In genomic region chr6:107663308-107663707, GRCh38 we compare ENCODE assay signal across 17 cellular contexts.
DNase-seq lines count a peak whose midpoint lies in the region; ATAC-seq and TF ChIP-seq lines count a peak whose summit lies in the region.
"Had no signal": no experiment of that assay in that cellular context is flagged by ENCODE, and none has a peak within 500 bp of the region (broad histone marks: within the 10 kb centered on the region; RNA-seq: fewer than 3 reads in every experiment).

No MANE protein-coding gene starts in this region.

- H3K4me1 Mint-ChIP-seq in activated T-cell treated with anti-CD3 and anti-CD28 coated beads, Interleukin-2, amount 50 U/mL, for 72 hours (ENCODE audit: low read depth): peaks cover 30% of the 10 kb centered on the region
- H3K4me1 Mint-ChIP-seq in WTC11 (peaks cover 66% of the 10 kb centered on the region), nephron (peaks cover 92% of the 10 kb centered on the region)

- H3K9me3 Mint-ChIP-seq in activated T-cell treated with anti-CD3 and anti-CD28 coated beads, Interleukin-2, amount 50 U/mL, for 72 hours: no peaks in the 10 kb centered on the region
- H3K9me3 Mint-ChIP-seq in WTC11: no peaks in the 10 kb centered on the region
- H3K9me3 Mint-ChIP-seq in nephron: no peaks in the 10 kb centered on the region
- H3K9me3 Mint-ChIP-seq: CD8-positive, alpha-beta T cell; HFFc6 had no signal

- no peak overlapping the region for H3K27ac Mint-ChIP-seq in activated T-cell treated with anti-CD3 and anti-CD28 coated beads, Interleukin-2, amount 50 U/mL, for 72 hours
- H3K27ac Mint-ChIP-seq in WTC11 (no peak overlapping the region), nephron (peak overlapping the region; percentile 43 to 69 (median 58))
- H3K27ac Mint-ChIP-seq: CD14-positive monocyte; CD8-positive, alpha-beta T cell; HFFc6 had no signal

- H3K27me3 ChIP-seq in brain microvascular endothelial cell (replicated peaks): no peaks in the 10 kb centered on the region

- no peak overlapping the region for H3K27ac ChIP-seq in brain microvascular endothelial cell
- H3K27ac ChIP-seq: 22Rv1 had no signal

- H3K36me3 ChIP-seq in brain microvascular endothelial cell (replicated peaks): no peaks in the 10 kb centered on the region

- POLR2A ChIA-PET in WTC11 (lab: Charles Lee): no interaction called here

- no peaks in the 10 kb centered on the region for H3K36me3 Mint-ChIP-seq in activated T-cell treated with anti-CD3 and anti-CD28 coated beads, Interleukin-2, amount 50 U/mL, for 72 hours (ENCODE audit: insufficient read depth in 2 of 2)
- H3K36me3 Mint-ChIP-seq in WTC11 (no peaks in the 10 kb centered on the region; the same call in 1 of the 2 replicates), nephron (ENCODE audit: low read depth) (peaks cover 27% of the 10 kb centered on the region)
- H3K36me3 Mint-ChIP-seq: CD14-positive monocyte; CD8-positive, alpha-beta T cell had no signal

- no peak for TF ChIP-seq CTCF in WTC11 (IDR thresholded peaks at IDR 0.05)
- no peak for TF ChIP-seq CTCF in nephron (IDR thresholded peaks at IDR 0.05; ENCODE audit: unreplicated experiment in 3 of 3)
- TF ChIP-seq CTCF in brain microvascular endothelial cell (IDR thresholded peaks at IDR 0.05; ENCODE audit: low read depth, low read length, missing control alignments): no peak

- CTCF ChIA-PET in WTC11 (lab: Charles Lee): no interaction called here

- no peak overlapping the region for H3K4me3 ChIP-seq in brain microvascular endothelial cell (ENCODE audit: low read depth, low read length)

- H3K27me3 Mint-ChIP-seq in activated T-cell treated with anti-CD3 and anti-CD28 coated beads, Interleukin-2, amount 50 U/mL, for 72 hours (ENCODE audit: low read depth): no peaks in the 10 kb centered on the region
- H3K27me3 Mint-ChIP-seq in WTC11 (ENCODE audit: low read depth) (no peaks in the 10 kb centered on the region; the same call in 1 of the 2 replicates), nephron (ENCODE audit: low read depth) (no peaks in the 10 kb centered on the region)

- no peak overlapping the region for H3K4me3 Mint-ChIP-seq in activated T-cell treated with anti-CD3 and anti-CD28 coated beads, Interleukin-2, amount 50 U/mL, for 72 hours
- H3K4me3 Mint-ChIP-seq in WTC11: no peak overlapping the region
- H3K4me3 Mint-ChIP-seq in nephron: no peak overlapping the region
- H3K4me3 Mint-ChIP-seq: CD8-positive, alpha-beta T cell; HFFc6 had no signal

- ATAC-seq in activated T-cell treated with anti-CD3 and anti-CD28 coated beads, Interleukin-2, amount 50 U/mL, for 72 hours (replicated peaks in 1 of 2): peak; percentile 64 to 69
- ATAC-seq in WTC11: peak; percentile 21; the same call in 1 of the 2 replicates
- ATAC-seq: CD8-positive, alpha-beta T cell; HepG2 had no signal

- in situ Hi-C loops in brain microvascular endothelial cell (cut with HindIII; ENCODE audit: low pct_ligation_motif_present, low sequenced_read_pairs): no loop called here

- no peak for DNase-seq in activated T-cell treated with anti-CD3 and anti-CD28 coated beads, Interleukin-2, amount 50 U/mL, for 72 hours
- DNase-seq in activated T-cell treated with anti-CD3 and anti-CD28 coated beads, Interleukin-2, amount 50 U/mL, for 1 hour: no peak
- DNase-seq in WTC11 (ENCODE audit: low spot score) (no peak), brain microvascular endothelial cell (no peak)
- DNase-seq in activated CD4-positive, alpha-beta T cell treated with anti-CD3 and anti-CD28 coated beads, Interleukin-2, amount 50 U/mL, for 4 hours: no peak
- DNase-seq in effector CD8-positive, alpha-beta T cell (lab: John Stamatoyannopoulos, UW): no peak
- DNase-seq: CD8-positive, alpha-beta T cell; COR-L47; DMS153; EL; GOT3; HCEC 1CT; HFFc6 had no signal

TF ChIP-seq in WTC11, 78 proteins besides CTCF, POLR2A, EP300 and RAD21:
- TF ChIP-seq PREB (CRISPR knock-in tag; IDR thresholded peaks at IDR 0.05; ENCODE audit: borderline replicate concordance): no peak

Comparison
In these comparisons a context has a peak if more than half of its experiments do, and no peak if none do; other contexts are left out.
1. H3K27ac Mint-ChIP-seq: peak in nephron (3 of 3); none in activated T-cell treated with anti-CD3 and anti-CD28 coated beads, Interleukin-2, amount 50 U/mL, for 72 hours (single experiment) and WTC11 (single experiment).